In genomic region chr5:131595088-131596033, GRCh38 we compare ENCODE assay signal across 12 cellular contexts. TPM values are rescaled to one million over a fixed set of nuclear protein-coding genes. Genes with fewer than 3 reads are reported as not detected.
A peak's percentile ranks its signal among the peaks of the same experiment; 100 is the strongest.
DNase-seq lines count a peak whose midpoint lies in the region; ATAC-seq and TF ChIP-seq lines count a peak whose summit lies in the region.
"Had no signal": no experiment of that assay in that cellular context is flagged by ENCODE, and none has a peak within 500 bp of the region (broad histone marks: within the 10 kb centered on the region; RNA-seq: fewer than 3 reads in every experiment).

No MANE protein-coding gene starts in this region.

- H3K4me3 ChIP-seq in Jurkat, Clone E6-1 (ENCODE audit: low read length), result no peak overlapping the region
- H3K4me3 ChIP-seq in effector memory CD4-positive, alpha-beta T cell (ENCODE audit: insufficient read depth, low read depth, low read length, poor library complexity, severe bottlenecking), result peak overlapping the region; percentile 23
- H3K4me3 ChIP-seq: vagina had no signal

- peak overlapping the region; percentile 7 for H3K27ac Mint-ChIP-seq in Calu3 (ENCODE audit: unreplicated experiment)

- peaks cover 3% of the 10 kb centered on the region for H3K9me3 Mint-ChIP-seq in Calu3 (ENCODE audit: low read depth, unreplicated experiment)

- TF ChIP-seq CTCF in Calu3 (IDR thresholded peaks at IDR 0.05; ENCODE audit: unreplicated experiment) (no peak), GM20000 (IDR thresholded peaks at IDR 0.05; ENCODE audit: extremely low read depth, missing control alignments) (no peak)

- no peak for ATAC-seq in HG02571 (IDR thresholded peaks at IDR 0.05; ENCODE audit: unreplicated experiment)
- no peak for ATAC-seq in GM21786 (IDR thresholded peaks at IDR 0.05; ENCODE audit: unreplicated experiment)

- CTCF ChIA-PET in Calu3 (lab: Charles Lee), result interaction anchor here (0.6 to 1.6 kb wide), 3 partner anchors 15 to 265 kb away, joined by 3 to 5 read pairs (median 3); no protein-coding TSS in a partner anchor

- peak overlapping the region; percentile 52 for H3K27ac ChIP-seq in effector memory CD4-positive, alpha-beta T cell (ENCODE audit: insufficient read depth, low read length, poor library complexity, severe bottlenecking)
- H3K27ac ChIP-seq: vagina had no signal

- peaks cover 12% of the 10 kb centered on the region for H3K4me1 ChIP-seq in effector memory CD4-positive, alpha-beta T cell (ENCODE audit: control insufficient read depth, insufficient read depth, low read length, poor library complexity, severe bottlenecking)
- H3K4me1 ChIP-seq: vagina had no signal

- H3K4me1 Mint-ChIP-seq in Calu3 (ENCODE audit: low read depth, unreplicated experiment), result peaks cover 14% of the 10 kb centered on the region

- H3K27me3 Mint-ChIP-seq in Calu3 (ENCODE audit: unreplicated experiment), result no peaks in the 10 kb centered on the region

- no peaks in the 10 kb centered on the region for H3K36me3 Mint-ChIP-seq in Calu3 (ENCODE audit: insufficient read depth, unreplicated experiment)

- DNase-seq in Calu3, result no peak
- DNase-seq in GM20000 (ENCODE audit: low spot score), result peak; percentile 31
- DNase-seq in Jurkat, Clone E6-1 (ENCODE audit: low read depth, low spot score), result peak; percentile 76
- no peak for DNase-seq in effector memory CD4-positive, alpha-beta T cell
- no peak for DNase-seq in NCI-H526 treated with DMSO at 0.1 percent for 48 hours (lab: John Stamatoyannopoulos, UW)
- DNase-seq in NCI-H2171 treated with DMSO at 0.1 percent for 48 hours (lab: John Stamatoyannopoulos, UW), result no peak
- DNase-seq: hippocampal formation, NCI-H1417 treated with DMSO at 0.1 percent for 48 hours, RPMI8226 had no signal

- intact Hi-C loops in Calu3 (cut with micrococcal nuclease; ENCODE audit: unreplicated experiment), result no loop called here

- H3K36me3 ChIP-seq in effector memory CD4-positive, alpha-beta T cell (ENCODE audit: control insufficient read depth, insufficient read depth, low read length), result no peaks in the 10 kb centered on the region
- H3K36me3 ChIP-seq: vagina had no signal

- H3K9me3 ChIP-seq in effector memory CD4-positive, alpha-beta T cell (ENCODE audit: control insufficient read depth, low read length), result no peaks in the 10 kb centered on the region
- H3K9me3 ChIP-seq: vagina had no signal

- BruUV-seq in Calu3 (replicated peaks; lab: Mats Ljungman, UMichigan), result no TSS peak

- no peak overlapping the region for H3K4me3 Mint-ChIP-seq in Calu3 (ENCODE audit: low read depth, unreplicated experiment)

- no peaks in the 10 kb centered on the region for H3K27me3 ChIP-seq in effector memory CD4-positive, alpha-beta T cell (replicated peaks; ENCODE audit: control insufficient read depth, insufficient read depth, low read length, poor library complexity, severe bottlenecking)
- H3K27me3 ChIP-seq: vagina had no signal

RNA-seq across cellular contexts. Expression of gene RAPGEF6, which starts 39.7 kb away (rescaled TPM):
- total RNA-seq in Calu3 (2022), result 21.6 and 27.3 TPM in 2 replicates
- polyA plus RNA-seq in Jurkat, Clone E6-1 (2012; ENCODE audit: insufficient read depth, insufficient read length), result 6.8 TPM

Comparison
In these comparisons a context has a peak if more than half of its experiments do, and no peak if none do; other contexts are left out.
1. DNase-seq: peak in GM20000 (single experiment) and Jurkat, Clone E6-1 (single experiment); none in Calu3 (single experiment), effector memory CD4-positive, alpha-beta T cell (0 of 3), NCI-H526 treated with DMSO at 0.1 percent for 48 hours (single experiment) and NCI-H2171 treated with DMSO at 0.1 percent for 48 hours (single experiment).